8 cellular contexts compared by ENCODE assay signal in genomic region chr22:42648368-42649260, GRCh38. TPM values are rescaled to one million over a fixed set of nuclear protein-coding genes. Genes with fewer than 3 reads are reported as not detected.
DNase-seq lines count a peak whose midpoint lies in the region; ATAC-seq lines count a peak whose summit lies in the region.

No MANE protein-coding gene starts in this region.

- H3K18ac ChIP-seq in trophoblast cell (ENCODE audit: low read length), result peak overlapping the region; percentile 94

- peak overlapping the region; percentile 90 for H3K4me3 ChIP-seq in trophoblast cell (ENCODE audit: low read depth, low read length)

- H3K27me3 ChIP-seq in trophoblast cell (ENCODE audit: insufficient read depth, low read length), result no peaks in the 10 kb centered on the region

- H3K9ac ChIP-seq in trophoblast cell (ENCODE audit: low read length), result peak overlapping the region; percentile 65

- no peak overlapping the region for H2BK12ac ChIP-seq in trophoblast cell (ENCODE audit: low read length)

- no peaks in the 10 kb centered on the region for H3K9me3 Mint-ChIP-seq in activated naive CD4-positive, alpha-beta T cell treated with anti-CD3 and anti-CD28 coated beads, Interleukin-2, amount 10 ng/mL, durations not matched to agents 7 days and 5 days

- H2AFZ ChIP-seq in trophoblast cell (ENCODE audit: insufficient read depth, low read length, poor library complexity), result peak overlapping the region; percentile 61

- no peak overlapping the region for H2BK5ac ChIP-seq in trophoblast cell (ENCODE audit: low read depth, low read length, poor library complexity)

- peak overlapping the region; percentile 33 for H2AK5ac ChIP-seq in trophoblast cell (ENCODE audit: low read length)

- H2BK120ac ChIP-seq in trophoblast cell (ENCODE audit: insufficient read depth, low read length, poor library complexity), result no peak overlapping the region

- peak overlapping the region; percentile 47 for H4K91ac ChIP-seq in trophoblast cell (ENCODE audit: low read depth, low read length)

- no peak overlapping the region for H3K23ac ChIP-seq in trophoblast cell (ENCODE audit: low read length)

- no CpG with 5 or more reads among the region's 51 CpGs for WGBS in trophoblast cell (ENCODE audit: extremely low coverage, insufficient coverage, insufficient read length)

- peaks cover 15% of the 10 kb centered on the region for H3K27me3 Mint-ChIP-seq in activated naive CD4-positive, alpha-beta T cell treated with anti-CD3 and anti-CD28 coated beads, Interleukin-2, amount 10 ng/mL, durations not matched to agents 7 days and 5 days

- peak overlapping the region; percentile 78 for H3K14ac ChIP-seq in trophoblast cell (ENCODE audit: low read length)

- H3K79me2 ChIP-seq in trophoblast cell (ENCODE audit: control insufficient read depth, insufficient read depth, low read length, poor library complexity), result peaks cover 19% of the 10 kb centered on the region

- peaks cover 1% of the 10 kb centered on the region for H3K9me3 ChIP-seq in trophoblast cell (ENCODE audit: insufficient read depth, low read depth, low read length)

- H3K36me3 ChIP-seq in trophoblast cell (ENCODE audit: control insufficient read depth in 1 of 2, insufficient read depth in 2 of 2, low read length in 2 of 2), result peaks cover 0 to 7% of the 10 kb centered on the region in 2 experiments

- peaks cover 10% of the 10 kb centered on the region for H3K79me1 ChIP-seq in trophoblast cell (ENCODE audit: low read length)

- H4K12ac ChIP-seq in trophoblast cell (ENCODE audit: low read depth, low read length), result peak overlapping the region; percentile 90

- CTCF ChIA-PET in activated naive CD4-positive, alpha-beta T cell treated with anti-CD3 and anti-CD28 coated beads, Interleukin-2, amount 10 ng/mL, durations not matched to agents 7 days and 5 days (lab: Charles Lee), result no interaction called here

- H3K27ac Mint-ChIP-seq in activated naive CD4-positive, alpha-beta T cell treated with anti-CD3 and anti-CD28 coated beads, Interleukin-2, amount 10 ng/mL, durations not matched to agents 7 days and 5 days, result peak overlapping the region; percentile 94

- peak; percentile 57 for ATAC-seq in GM18498 (IDR thresholded peaks at IDR 0.05; ENCODE audit: unreplicated experiment)
- ATAC-seq in HG02571 (IDR thresholded peaks at IDR 0.05; ENCODE audit: unreplicated experiment), result peak; percentile 47
- ATAC-seq in Right ventricle myocardium superior (ENCODE audit: poor library complexity), result peak; percentile 40

- peak; percentile 81 for DNase-seq in NCI-H69 (lab: John Stamatoyannopoulos, UW)
- DNase-seq in activated naive CD4-positive, alpha-beta T cell treated with anti-CD3 and anti-CD28 coated beads, Interleukin-2, amount 10 ng/mL, durations not matched to agents 7 days and 5 days, result peak; percentile 63
- DNase-seq in Right ventricle myocardium superior, result peak; percentile 78
- peak in 1 of 2 donors; percentile 19 for DNase-seq in trophoblast cell
- no peak for DNase-seq in NCI-H128 (lab: John Stamatoyannopoulos, UW; ENCODE audit: unreplicated experiment)
- DNase-seq in kidney glomerular epithelial cell (lab: John Stamatoyannopoulos, UW), result no peak

- H3K4me2 ChIP-seq in trophoblast cell (ENCODE audit: low read length), result peak overlapping the region; percentile 73

- H4K8ac ChIP-seq in trophoblast cell (ENCODE audit: low read depth, low read length), result peak overlapping the region; percentile 90

- peak overlapping the region; percentile 94 for H3K4me3 Mint-ChIP-seq in activated naive CD4-positive, alpha-beta T cell treated with anti-CD3 and anti-CD28 coated beads, Interleukin-2, amount 10 ng/mL, durations not matched to agents 7 days and 5 days

- peak overlapping the region; percentile 25 for H3K4ac ChIP-seq in trophoblast cell (ENCODE audit: low read depth, low read length)

- H3K4me1 ChIP-seq in trophoblast cell (ENCODE audit: control insufficient read depth in 1 of 2, insufficient read depth in 2 of 2, low read length in 2 of 2), result peaks cover 27 to 36% of the 10 kb centered on the region in 2 experiments

- H3K36me3 Mint-ChIP-seq in activated naive CD4-positive, alpha-beta T cell treated with anti-CD3 and anti-CD28 coated beads, Interleukin-2, amount 10 ng/mL, durations not matched to agents 7 days and 5 days, result no peaks in the 10 kb centered on the region

- H3K27ac ChIP-seq in trophoblast cell (ENCODE audit: low read depth, low read length), result no peak overlapping the region

- peaks cover 33% of the 10 kb centered on the region for H3K4me1 Mint-ChIP-seq in activated naive CD4-positive, alpha-beta T cell treated with anti-CD3 and anti-CD28 coated beads, Interleukin-2, amount 10 ng/mL, durations not matched to agents 7 days and 5 days

- intact Hi-C loops in Right ventricle myocardium superior (cut with DNase I), result no loop called here

RNA-seq across cellular contexts. Expression of gene CYB5R3, which starts 0.6 kb away (rescaled TPM):
- total RNA-seq in Right ventricle myocardium superior, result 216 TPM
- 155 and 156 TPM in 2 replicates for polyA plus RNA-seq in trophoblast cell (2013)

RNA-seq across cellular contexts. Expression of gene ATP5MGL, which starts 8.2 kb away (rescaled TPM):
- 0.38 TPM for total RNA-seq in Right ventricle myocardium superior
- not detected in 2 replicates for polyA plus RNA-seq in trophoblast cell (2013)

RNA-seq across cellular contexts. Expression of gene POLDIP3, which starts 33.9 kb away (rescaled TPM):
- 32.1 TPM for total RNA-seq in Right ventricle myocardium superior
- polyA plus RNA-seq in trophoblast cell (2013), result 43.3 and 46.1 TPM in 2 replicates

Comparison
In these comparisons a context has a peak if more than half of its experiments do, and no peak if none do; other contexts are left out.
1. DNase-seq: peak in NCI-H69 (single experiment), activated naive CD4-positive, alpha-beta T cell treated with anti-CD3 and anti-CD28 coated beads, Interleukin-2, amount 10 ng/mL, durations not matched to agents 7 days and 5 days (single experiment) and Right ventricle myocardium superior (single experiment); none in NCI-H128 (single experiment) and kidney glomerular epithelial cell (single experiment).
2. Peak in every context shown above with its lines, with median percentiles within 50 percentile points of each other: ATAC-seq.